In genomic region chr9:37120840-37121335, GRCh38 we compare ENCODE assay signal across 8 cellular contexts. TPM values are rescaled to one million over a fixed set of nuclear protein-coding genes. Genes with fewer than 3 reads are reported as not detected.
DNase-seq lines count a peak whose midpoint lies in the region; ATAC-seq and TF ChIP-seq lines count a peak whose summit lies in the region.
"Not testable (repeated sequence)": the region's sequence is repeated elsewhere in the genome, so short reads cannot be mapped to it uniquely, and the experiment has no call there.

No MANE protein-coding gene starts in this region.

- H3K4me1 Mint-ChIP-seq in naive B cell: peaks cover 31 to 47% (median 37%) of the 10 kb centered on the region in 3 donors

- H3K27ac Mint-ChIP-seq in naive B cell: peak overlapping the region; percentile 96 to 99 (median 98)

- 1% methylated on average over 10 to 23 of the region's 23 CpGs for WGBS in testis, 2 donors

- not testable (repeated sequence) for H3K9me3 Mint-ChIP-seq in naive B cell

- intact Hi-C loops in testis (cut with DNase I; ENCODE audit: low total_unique reads): not testable (repeated sequence)

- H3K27me3 ChIP-seq in testis: not testable (repeated sequence)

- peak overlapping the region; percentile 63 to 97 for H3K4me3 ChIP-seq in testis

- H3K27me3 Mint-ChIP-seq in naive B cell: not testable (repeated sequence)

- TF ChIP-seq POLR2A in testis (IDR thresholded peaks at IDR 0.05): not testable (repeated sequence)

- H3K27ac ChIP-seq in angular gyrus (ENCODE audit: low read depth, low read length) (peak overlapping the region; percentile 98), testis (peak overlapping the region; percentile 87 to 94)

- H3K36me3 Mint-ChIP-seq in naive B cell: not testable (repeated sequence)

- not testable (repeated sequence) for H3K36me3 ChIP-seq in testis (ENCODE audit: low read depth, missing control alignments)

- not testable (repeated sequence) for TF ChIP-seq CTCF in testis (IDR thresholded peaks at IDR 0.05)

- H3K4me1 ChIP-seq in testis: not testable (repeated sequence)

- peak; percentile 61 for DNase-seq in DMS53 (lab: John Stamatoyannopoulos, UW)
- peak; percentile 31 for DNase-seq in RPMI8226
- peak; percentile 13 for DNase-seq in foreskin melanocyte
- not testable (repeated sequence) for DNase-seq in naive B cell
- DNase-seq in testis: peak; percentile 46

- H3K4me3 Mint-ChIP-seq in naive B cell: peak overlapping the region; percentile 85 to 99 (median 98)

- ATAC-seq in GM21619 (IDR thresholded peaks at IDR 0.05; ENCODE audit: unreplicated experiment) (peak; percentile 21), HG03342 (IDR thresholded peaks at IDR 0.05; ENCODE audit: unreplicated experiment) (peak; percentile 15), naive B cell (ENCODE audit: low read depth in 2 of 2) (peak; percentile 7 to 11)

- H3K9me3 ChIP-seq in testis: not testable (repeated sequence)

RNA-seq across cellular contexts. Expression of gene ZCCHC7, which starts 0.5 kb away (rescaled TPM):
- polyA plus RNA-seq in naive B cell (ENCODE audit: low read depth in 6 of 6): 100 to 1,000 TPM; 156 to 214 (median 187) TPM
- total RNA-seq in testis: 10 to 100 TPM; 18.5 to 20.6 TPM
- polyA plus RNA-seq in testis (ENCODE audit: insufficient read depth, low read depth, low replicate concordance): 14.4 TPM

Comparison
In these comparisons a context has a peak if more than half of its experiments do, and no peak if none do; other contexts are left out.
1. RNA of gene ZCCHC7, which starts 0.5 kb away (polyA plus RNA-seq): 156 to 214 TPM in naive B cell; 14.4 TPM in testis (single experiment); every median in the first group is over 10 times any median in the second.
2. Peak in every context shown above with its lines, with median percentiles within 50 percentile points of each other: ATAC-seq.